ENCODE assay signal across 1 cellular context in genomic region chr2:42493468-42493884, GRCh38.
TF ChIP-seq lines count a peak whose summit lies in the region.

No MANE protein-coding gene starts in this region.

TF ChIP-seq in HepG2, 621 proteins besides CTCF, POLR2A, EP300 and RAD21 (continued from another document and continues in another):
- TF ChIP-seq, protein P1, sequence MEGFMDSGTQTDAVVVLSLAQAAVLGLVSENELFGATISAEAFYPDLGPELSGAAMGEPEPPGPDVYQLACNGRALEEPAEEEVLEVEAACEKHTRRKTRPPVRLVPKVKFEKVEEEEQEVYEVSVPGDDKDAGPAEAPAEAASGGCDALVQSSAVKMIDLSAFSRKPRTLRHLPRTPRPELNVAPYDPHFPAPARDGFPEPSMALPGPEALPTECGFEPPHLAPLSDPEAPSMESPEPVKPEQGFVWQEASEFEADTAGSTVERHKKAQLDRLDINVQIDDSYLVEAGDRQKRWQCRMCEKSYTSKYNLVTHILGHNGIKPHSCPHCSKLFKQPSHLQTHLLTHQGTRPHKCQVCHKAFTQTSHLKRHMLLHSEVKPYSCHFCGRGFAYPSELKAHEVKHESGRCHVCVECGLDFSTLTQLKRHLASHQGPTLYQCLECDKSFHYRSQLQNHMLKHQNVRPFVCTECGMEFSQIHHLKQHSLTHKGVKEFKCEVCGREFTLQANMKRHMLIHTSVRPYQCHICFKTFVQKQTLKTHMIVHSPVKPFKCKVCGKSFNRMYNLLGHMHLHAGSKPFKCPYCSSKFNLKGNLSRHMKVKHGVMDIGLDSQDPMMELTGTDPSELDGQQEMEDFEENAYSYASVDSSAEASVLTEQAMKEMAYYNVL (CRISPR knock-in tag; IDR thresholded peaks at IDR 0.05; ENCODE audit: borderline replicate concordance) = no peak
- TF ChIP-seq MAFG (CRISPR knock-in tag; IDR thresholded peaks at IDR 0.05) (no peak), ZNF446 (CRISPR knock-in tag; IDR thresholded peaks at IDR 0.05) (peak; percentile 64; the same call in 1 of the 2 replicates), TAF15 (IDR thresholded peaks at IDR 0.05; ENCODE audit: low read depth, low read length, poor library complexity, severe bottlenecking) (peak; percentile 13), KDM3A (CRISPR knock-in tag; IDR thresholded peaks at IDR 0.05; ENCODE audit: low read depth) (no peak), SNAI1 (CRISPR knock-in tag; IDR thresholded peaks at IDR 0.05; ENCODE audit: borderline replicate concordance) (no peak), SALL1 (CRISPR knock-in tag; IDR thresholded peaks at IDR 0.05) (peak; percentile 58; the same call in 1 of the 2 replicates), CHD4 (IDR thresholded peaks at IDR 0.05; ENCODE audit: borderline replicate concordance, low read length) (no peak), CHCHD3 (CRISPR knock-in tag; IDR thresholded peaks at IDR 0.05) (peak; percentile 67; the same call in 1 of the 2 replicates), ZNF44 (CRISPR knock-in tag; IDR thresholded peaks at IDR 0.05) (no peak), TIGD3 (CRISPR knock-in tag; IDR thresholded peaks at IDR 0.05; ENCODE audit: borderline replicate concordance) (0 out of 2 replicates have a peak, but pooled peaks have one; percentile 0), ZNF572 (CRISPR knock-in tag; IDR thresholded peaks at IDR 0.05) (0 out of 2 replicates have a peak, but pooled peaks have one; percentile 15), ZNF687 (CRISPR knock-in tag; IDR thresholded peaks at IDR 0.05) (peak; percentile 20; the same call in 1 of the 2 replicates), GFI1 (CRISPR knock-in tag; IDR thresholded peaks at IDR 0.05; ENCODE audit: borderline replicate concordance) (peak; percentile 24; the same call in 1 of the 2 replicates), SMARCC2 (IDR thresholded peaks at IDR 0.05) (no peak), PCBP1 (IDR thresholded peaks at IDR 0.05; ENCODE audit: borderline replicate concordance, low read depth, low read length) (no peak), HDAC6 (IDR thresholded peaks at IDR 0.05; ENCODE audit: low read depth, low read length) (no peak), ZNF562 (CRISPR knock-in tag; IDR thresholded peaks at IDR 0.05; ENCODE audit: borderline replicate concordance) (no peak), ZNF451 (CRISPR knock-in tag; IDR thresholded peaks at IDR 0.05) (no peak), ZNF839 (CRISPR knock-in tag; IDR thresholded peaks at IDR 0.05; ENCODE audit: borderline replicate concordance) (no peak), ZNF703 (CRISPR knock-in tag; IDR thresholded peaks at IDR 0.05; ENCODE audit: borderline replicate concordance) (no peak), RFXAP (CRISPR knock-in tag; IDR thresholded peaks at IDR 0.05; ENCODE audit: borderline replicate concordance) (0 out of 2 replicates have a peak, but pooled peaks have one; percentile 33), GLI4 (CRISPR knock-in tag; IDR thresholded peaks at IDR 0.05; ENCODE audit: borderline replicate concordance) (no peak), RNF2 (conservative IDR thresholded peaks at IDR 0.05; ENCODE audit: low read depth) (peak; percentile 52; the same call in 1 of the 2 replicates), NKX3-1 (CRISPR knock-in tag; IDR thresholded peaks at IDR 0.05) (no peak), TBX3 (IDR thresholded peaks at IDR 0.05; ENCODE audit: borderline replicate concordance) (no peak), ZFY (CRISPR knock-in tag; IDR thresholded peaks at IDR 0.05) (peak; percentile 77), ASH2L (IDR thresholded peaks at IDR 0.05; ENCODE audit: insufficient read length, low read depth, low read length) (no peak), MAX (IDR thresholded peaks at IDR 0.05) (peak; percentile 48; the same call in 1 of the 2 replicates), ZIK1 (CRISPR knock-in tag; IDR thresholded peaks at IDR 0.05; ENCODE audit: borderline replicate concordance, low read depth) (peak; percentile 19; the same call in 1 of the 2 replicates), ZNF713 (CRISPR knock-in tag; IDR thresholded peaks at IDR 0.05) (no peak), IKZF4 (CRISPR knock-in tag; IDR thresholded peaks at IDR 0.05; ENCODE audit: borderline replicate concordance, low read depth, not compliant biosample characterization) (peak; percentile 20), PITX1 (CRISPR knock-in tag; IDR thresholded peaks at IDR 0.05) (no peak), ZNF777 (CRISPR knock-in tag; IDR thresholded peaks at IDR 0.05) (peak; percentile 100), ZNF207 (IDR thresholded peaks at IDR 0.05; ENCODE audit: borderline replicate concordance) (no peak), KAT8 (CRISPR knock-in tag; IDR thresholded peaks at IDR 0.05) (no peak; the same call in 1 of the 2 replicates), ZNF251 (CRISPR knock-in tag; IDR thresholded peaks at IDR 0.05) (no peak)
- TF ChIP-seq, protein P2, sequence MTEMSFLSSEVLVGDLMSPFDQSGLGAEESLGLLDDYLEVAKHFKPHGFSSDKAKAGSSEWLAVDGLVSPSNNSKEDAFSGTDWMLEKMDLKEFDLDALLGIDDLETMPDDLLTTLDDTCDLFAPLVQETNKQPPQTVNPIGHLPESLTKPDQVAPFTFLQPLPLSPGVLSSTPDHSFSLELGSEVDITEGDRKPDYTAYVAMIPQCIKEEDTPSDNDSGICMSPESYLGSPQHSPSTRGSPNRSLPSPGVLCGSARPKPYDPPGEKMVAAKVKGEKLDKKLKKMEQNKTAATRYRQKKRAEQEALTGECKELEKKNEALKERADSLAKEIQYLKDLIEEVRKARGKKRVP (CRISPR knock-in tag; IDR thresholded peaks at IDR 0.05) = peak in 1 of 2 experiments; percentile 25; a peak in 1 of 4 replicates
- TF ChIP-seq, protein P3, sequence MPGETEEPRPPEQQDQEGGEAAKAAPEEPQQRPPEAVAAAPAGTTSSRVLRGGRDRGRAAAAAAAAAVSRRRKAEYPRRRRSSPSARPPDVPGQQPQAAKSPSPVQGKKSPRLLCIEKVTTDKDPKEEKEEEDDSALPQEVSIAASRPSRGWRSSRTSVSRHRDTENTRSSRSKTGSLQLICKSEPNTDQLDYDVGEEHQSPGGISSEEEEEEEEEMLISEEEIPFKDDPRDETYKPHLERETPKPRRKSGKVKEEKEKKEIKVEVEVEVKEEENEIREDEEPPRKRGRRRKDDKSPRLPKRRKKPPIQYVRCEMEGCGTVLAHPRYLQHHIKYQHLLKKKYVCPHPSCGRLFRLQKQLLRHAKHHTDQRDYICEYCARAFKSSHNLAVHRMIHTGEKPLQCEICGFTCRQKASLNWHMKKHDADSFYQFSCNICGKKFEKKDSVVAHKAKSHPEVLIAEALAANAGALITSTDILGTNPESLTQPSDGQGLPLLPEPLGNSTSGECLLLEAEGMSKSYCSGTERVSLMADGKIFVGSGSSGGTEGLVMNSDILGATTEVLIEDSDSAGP (CRISPR knock-in tag; IDR thresholded peaks at IDR 0.05; ENCODE audit: borderline replicate concordance) = no peak
- TF ChIP-seq, protein P4, sequence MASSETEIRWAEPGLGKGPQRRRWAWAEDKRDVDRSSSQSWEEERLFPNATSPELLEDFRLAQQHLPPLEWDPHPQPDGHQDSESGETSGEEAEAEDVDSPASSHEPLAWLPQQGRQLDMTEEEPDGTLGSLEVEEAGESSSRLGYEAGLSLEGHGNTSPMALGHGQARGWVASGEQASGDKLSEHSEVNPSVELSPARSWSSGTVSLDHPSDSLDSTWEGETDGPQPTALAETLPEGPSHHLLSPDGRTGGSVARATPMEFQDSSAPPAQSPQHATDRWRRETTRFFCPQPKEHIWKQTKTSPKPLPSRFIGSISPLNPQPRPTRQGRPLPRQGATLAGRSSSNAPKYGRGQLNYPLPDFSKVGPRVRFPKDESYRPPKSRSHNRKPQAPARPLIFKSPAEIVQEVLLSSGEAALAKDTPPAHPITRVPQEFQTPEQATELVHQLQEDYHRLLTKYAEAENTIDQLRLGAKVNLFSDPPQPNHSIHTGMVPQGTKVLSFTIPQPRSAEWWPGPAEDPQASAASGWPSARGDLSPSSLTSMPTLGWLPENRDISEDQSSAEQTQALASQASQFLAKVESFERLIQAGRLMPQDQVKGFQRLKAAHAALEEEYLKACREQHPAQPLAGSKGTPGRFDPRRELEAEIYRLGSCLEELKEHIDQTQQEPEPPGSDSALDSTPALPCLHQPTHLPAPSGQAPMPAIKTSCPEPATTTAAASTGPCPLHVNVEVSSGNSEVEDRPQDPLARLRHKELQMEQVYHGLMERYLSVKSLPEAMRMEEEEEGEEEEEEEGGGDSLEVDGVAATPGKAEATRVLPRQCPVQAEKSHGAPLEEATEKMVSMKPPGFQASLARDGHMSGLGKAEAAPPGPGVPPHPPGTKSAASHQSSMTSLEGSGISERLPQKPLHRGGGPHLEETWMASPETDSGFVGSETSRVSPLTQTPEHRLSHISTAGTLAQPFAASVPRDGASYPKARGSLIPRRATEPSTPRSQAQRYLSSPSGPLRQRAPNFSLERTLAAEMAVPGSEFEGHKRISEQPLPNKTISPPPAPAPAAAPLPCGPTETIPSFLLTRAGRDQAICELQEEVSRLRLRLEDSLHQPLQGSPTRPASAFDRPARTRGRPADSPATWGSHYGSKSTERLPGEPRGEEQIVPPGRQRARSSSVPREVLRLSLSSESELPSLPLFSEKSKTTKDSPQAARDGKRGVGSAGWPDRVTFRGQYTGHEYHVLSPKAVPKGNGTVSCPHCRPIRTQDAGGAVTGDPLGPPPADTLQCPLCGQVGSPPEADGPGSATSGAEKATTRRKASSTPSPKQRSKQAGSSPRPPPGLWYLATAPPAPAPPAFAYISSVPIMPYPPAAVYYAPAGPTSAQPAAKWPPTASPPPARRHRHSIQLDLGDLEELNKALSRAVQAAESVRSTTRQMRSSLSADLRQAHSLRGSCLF (CRISPR knock-in tag; IDR thresholded peaks at IDR 0.05; ENCODE audit: borderline replicate concordance) = no peak
- TF ChIP-seq, protein P5, sequence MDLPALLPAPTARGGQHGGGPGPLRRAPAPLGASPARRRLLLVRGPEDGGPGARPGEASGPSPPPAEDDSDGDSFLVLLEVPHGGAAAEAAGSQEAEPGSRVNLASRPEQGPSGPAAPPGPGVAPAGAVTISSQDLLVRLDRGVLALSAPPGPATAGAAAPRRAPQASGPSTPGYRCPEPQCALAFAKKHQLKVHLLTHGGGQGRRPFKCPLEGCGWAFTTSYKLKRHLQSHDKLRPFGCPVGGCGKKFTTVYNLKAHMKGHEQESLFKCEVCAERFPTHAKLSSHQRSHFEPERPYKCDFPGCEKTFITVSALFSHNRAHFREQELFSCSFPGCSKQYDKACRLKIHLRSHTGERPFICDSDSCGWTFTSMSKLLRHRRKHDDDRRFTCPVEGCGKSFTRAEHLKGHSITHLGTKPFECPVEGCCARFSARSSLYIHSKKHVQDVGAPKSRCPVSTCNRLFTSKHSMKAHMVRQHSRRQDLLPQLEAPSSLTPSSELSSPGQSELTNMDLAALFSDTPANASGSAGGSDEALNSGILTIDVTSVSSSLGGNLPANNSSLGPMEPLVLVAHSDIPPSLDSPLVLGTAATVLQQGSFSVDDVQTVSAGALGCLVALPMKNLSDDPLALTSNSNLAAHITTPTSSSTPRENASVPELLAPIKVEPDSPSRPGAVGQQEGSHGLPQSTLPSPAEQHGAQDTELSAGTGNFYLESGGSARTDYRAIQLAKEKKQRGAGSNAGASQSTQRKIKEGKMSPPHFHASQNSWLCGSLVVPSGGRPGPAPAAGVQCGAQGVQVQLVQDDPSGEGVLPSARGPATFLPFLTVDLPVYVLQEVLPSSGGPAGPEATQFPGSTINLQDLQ (CRISPR knock-in tag; IDR thresholded peaks at IDR 0.05) = 0 out of 2 replicates have a peak, but pooled peaks have one; percentile 35
